ENCODE assay signal across 8 cellular contexts in genomic region chr19:34859823-34860736, GRCh38.
DNase-seq lines count a peak whose midpoint lies in the region; TF ChIP-seq lines count a peak whose summit lies in the region.
"Not testable (repeated sequence)": the region's sequence is repeated elsewhere in the genome, so short reads cannot be mapped to it uniquely, and the experiment has no call there.

No MANE protein-coding gene starts in this region.

- H3K79me2 ChIP-seq in SU-DHL-6 (ENCODE audit: insufficient read depth, low read length), result not testable (repeated sequence)

- H3K36me3 ChIP-seq in CD4-positive, alpha-beta memory T cell (ENCODE audit: insufficient read depth, low read length); SU-DHL-6 (ENCODE audit: low read length): not testable (repeated sequence)

- peaks cover 27 to 53% (median 38%) of the 10 kb centered on the region in 4 donors for H3K4me1 Mint-ChIP-seq in CD4-positive, alpha-beta memory T cell
- H3K4me1 Mint-ChIP-seq in activated T-helper 2 cell treated with anti-CD3 and anti-CD28 coated beads, Interferon-gamma antibody, Interleukin-2, Interleukin-4, amounts not matched to agents 10 μg/mL and 5 μg/mL and 100 μg/mL, durations not matched to agents 14 hours and 24 hours and 36 hours (ENCODE audit: low read depth), result peaks cover 15% of the 10 kb centered on the region
- H3K4me1 Mint-ChIP-seq in dendritic cell treated with granulocyte-macrophage colony-stimulating factor and Interleukin-4, amounts not matched to agents 40 ng/mL and 50 ng/mL, for 4 days (ENCODE audit: low read depth), result not testable (repeated sequence)
- H3K4me1 Mint-ChIP-seq in nephron progenitor cell, result peaks cover 14% of the 10 kb centered on the region
- H3K4me1 Mint-ChIP-seq in stimulated activated naive CD8-positive, alpha-beta T cell treated with anti-CD3 and anti-CD28 coated beads, Interleukin-15, Interleukin-2, amounts not matched to agents 100 ng/mL and 50 ng/mL, for 24 hours (ENCODE audit: low read depth), result peaks cover 38% of the 10 kb centered on the region

- H3K4me3 Mint-ChIP-seq in CD4-positive, alpha-beta memory T cell, result peak overlapping the region; percentile 95 to 100 (median 99)
- H3K4me3 Mint-ChIP-seq in activated T-helper 2 cell treated with anti-CD3 and anti-CD28 coated beads, Interferon-gamma antibody, Interleukin-2, Interleukin-4, amounts not matched to agents 10 μg/mL and 5 μg/mL and 100 μg/mL, durations not matched to agents 14 hours and 24 hours and 36 hours (ENCODE audit: low read depth), result peak overlapping the region; percentile 91
- H3K4me3 Mint-ChIP-seq in dendritic cell treated with granulocyte-macrophage colony-stimulating factor and Interleukin-4, amounts not matched to agents 40 ng/mL and 50 ng/mL, for 4 days, result peak overlapping the region; percentile 44
- H3K4me3 Mint-ChIP-seq in nephron progenitor cell, result peak overlapping the region; percentile 93
- peak overlapping the region; percentile 99 for H3K4me3 Mint-ChIP-seq in stimulated activated naive CD8-positive, alpha-beta T cell treated with anti-CD3 and anti-CD28 coated beads, Interleukin-15, Interleukin-2, amounts not matched to agents 100 ng/mL and 50 ng/mL, for 24 hours

- H3F3A ChIP-seq in SU-DHL-6 (ENCODE audit: insufficient read depth), result not testable (repeated sequence)

- H3K36me3 Mint-ChIP-seq in CD4-positive, alpha-beta memory T cell, result peaks cover 34 to 38% of the 10 kb centered on the region in 2 donors
- peaks cover 13% of the 10 kb centered on the region for H3K36me3 Mint-ChIP-seq in activated T-helper 2 cell treated with anti-CD3 and anti-CD28 coated beads, Interferon-gamma antibody, Interleukin-2, Interleukin-4, amounts not matched to agents 10 μg/mL and 5 μg/mL and 100 μg/mL, durations not matched to agents 14 hours and 24 hours and 36 hours (ENCODE audit: low read depth)
- H3K36me3 Mint-ChIP-seq in dendritic cell treated with granulocyte-macrophage colony-stimulating factor and Interleukin-4, amounts not matched to agents 40 ng/mL and 50 ng/mL, for 4 days (ENCODE audit: low read depth); stimulated activated naive CD8-positive, alpha-beta T cell treated with anti-CD3 and anti-CD28 coated beads, Interleukin-15, Interleukin-2, amounts not matched to agents 100 ng/mL and 50 ng/mL, for 24 hours (ENCODE audit: low read depth): not testable (repeated sequence)
- peaks cover 43% of the 10 kb centered on the region for H3K36me3 Mint-ChIP-seq in nephron progenitor cell (ENCODE audit: low read depth)

- CTCF ChIA-PET in CD4-positive, alpha-beta memory T cell (lab: Charles Lee; ENCODE audit: partially characterized antibody), result interaction anchor here (2.9 kb wide), 1 partner anchor 21 kb away, joined by 9 read pairs; no protein-coding TSS in a partner anchor

- DNase-seq in CD4-positive, alpha-beta memory T cell, result peak; percentile 38 to 63 (median 51)
- not testable (repeated sequence) for DNase-seq in Jurkat, Clone E6-1 (ENCODE audit: low read depth, low spot score); activated T-helper 2 cell treated with anti-CD3 and anti-CD28 coated beads, Interferon-gamma antibody, Interleukin-2, Interleukin-4, amounts not matched to agents 10 μg/mL and 5 μg/mL and 100 μg/mL, durations not matched to agents 14 hours and 24 hours and 36 hours (ENCODE audit: low spot score); nephron progenitor cell

- H3K4me1 ChIP-seq in CD4-positive, alpha-beta memory T cell (ENCODE audit: insufficient read depth, low read length), result peaks cover 30% of the 10 kb centered on the region

- not testable (repeated sequence) for H3K27me3 Mint-ChIP-seq in CD4-positive, alpha-beta memory T cell; activated T-helper 2 cell treated with anti-CD3 and anti-CD28 coated beads, Interferon-gamma antibody, Interleukin-2, Interleukin-4, amounts not matched to agents 10 μg/mL and 5 μg/mL and 100 μg/mL, durations not matched to agents 14 hours and 24 hours and 36 hours (ENCODE audit: low read depth); dendritic cell treated with granulocyte-macrophage colony-stimulating factor and Interleukin-4, amounts not matched to agents 40 ng/mL and 50 ng/mL, for 4 days; nephron progenitor cell (ENCODE audit: low read depth, poor library complexity); stimulated activated naive CD8-positive, alpha-beta T cell treated with anti-CD3 and anti-CD28 coated beads, Interleukin-15, Interleukin-2, amounts not matched to agents 100 ng/mL and 50 ng/mL, for 24 hours

- not testable (repeated sequence) for H3K9me2 ChIP-seq in SU-DHL-6 (replicated peaks; ENCODE audit: insufficient read depth, low read length)

- H3K27me3 ChIP-seq in CD4-positive, alpha-beta memory T cell (ENCODE audit: insufficient read depth, low read length); SU-DHL-6 (ENCODE audit: low read length): not testable (repeated sequence)

- not testable (repeated sequence) for H3K9me3 ChIP-seq in CD4-positive, alpha-beta memory T cell (ENCODE audit: control insufficient read depth in 1 of 2, low read length in 2 of 2); SU-DHL-6 (ENCODE audit: insufficient read depth, low read length)

- peak overlapping the region; percentile 41 to 47 for H3K4me3 ChIP-seq in CD4-positive, alpha-beta memory T cell (ENCODE audit: low read length in 2 of 2)
- peak overlapping the region; percentile 48 for H3K4me3 ChIP-seq in Jurkat, Clone E6-1 (ENCODE audit: low read length)
- H3K4me3 ChIP-seq in SU-DHL-6 (ENCODE audit: insufficient read depth, low read length, poor library complexity, severe bottlenecking), result peak overlapping the region; percentile 29
- H3K4me3 ChIP-seq in iPS-11a (ENCODE audit: low read depth, low read length), result peak overlapping the region; percentile 50

- not testable (repeated sequence) for H3K9ac ChIP-seq in SU-DHL-6 (ENCODE audit: low read length)

- not testable (repeated sequence) for H4K20me1 ChIP-seq in SU-DHL-6 (ENCODE audit: low read depth, low read length)

- H3K27ac ChIP-seq in CD4-positive, alpha-beta memory T cell (ENCODE audit: low read depth, low read length), result peak overlapping the region; percentile 41
- H3K27ac ChIP-seq in SU-DHL-6 (ENCODE audit: low read depth, low read length), result not testable (repeated sequence)

- intact Hi-C loops in CD4-positive, alpha-beta memory T cell (cut with micrococcal nuclease), result loop anchor here (5.0 kb wide), 1 partner anchor 67 kb away; the partner anchor contains the start of gene ZNF30
- intact Hi-C loops in activated T-helper 2 cell treated with anti-CD3 and anti-CD28 coated beads, Interferon-gamma antibody, Interleukin-2, Interleukin-4, amounts not matched to agents 10 μg/mL and 5 μg/mL and 100 μg/mL, durations not matched to agents 14 hours and 24 hours and 36 hours (cut with micrococcal nuclease); dendritic cell treated with granulocyte-macrophage colony-stimulating factor and Interleukin-4, amounts not matched to agents 40 ng/mL and 50 ng/mL, for 4 days (cut with micrococcal nuclease): not testable (repeated sequence)

- peaks cover 0 to 14% (median 8%) of the 10 kb centered on the region in 8 donors for H3K9me3 Mint-ChIP-seq in CD4-positive, alpha-beta memory T cell
- H3K9me3 Mint-ChIP-seq in activated T-helper 2 cell treated with anti-CD3 and anti-CD28 coated beads, Interferon-gamma antibody, Interleukin-2, Interleukin-4, amounts not matched to agents 10 μg/mL and 5 μg/mL and 100 μg/mL, durations not matched to agents 14 hours and 24 hours and 36 hours, result peaks cover 20% of the 10 kb centered on the region
- H3K9me3 Mint-ChIP-seq in dendritic cell treated with granulocyte-macrophage colony-stimulating factor and Interleukin-4, amounts not matched to agents 40 ng/mL and 50 ng/mL, for 4 days, result peaks cover 24% of the 10 kb centered on the region
- peaks cover 59% of the 10 kb centered on the region for H3K9me3 Mint-ChIP-seq in nephron progenitor cell
- H3K9me3 Mint-ChIP-seq in stimulated activated naive CD8-positive, alpha-beta T cell treated with anti-CD3 and anti-CD28 coated beads, Interleukin-15, Interleukin-2, amounts not matched to agents 100 ng/mL and 50 ng/mL, for 24 hours, result not testable (repeated sequence)

- H3K4me2 ChIP-seq in SU-DHL-6 (ENCODE audit: low read depth, low read length, poor library complexity, severe bottlenecking), result peak overlapping the region; percentile 50

- not testable (repeated sequence) for TF ChIP-seq CTCF in SU-DHL-6 (IDR thresholded peaks at IDR 0.05; ENCODE audit: insufficient read depth, low read length, poor library complexity, severe bottlenecking); nephron progenitor cell (IDR thresholded peaks at IDR 0.05)

- peak overlapping the region; percentile 68 to 99 (median 97) for H3K27ac Mint-ChIP-seq in CD4-positive, alpha-beta memory T cell
- H3K27ac Mint-ChIP-seq in activated T-helper 2 cell treated with anti-CD3 and anti-CD28 coated beads, Interferon-gamma antibody, Interleukin-2, Interleukin-4, amounts not matched to agents 10 μg/mL and 5 μg/mL and 100 μg/mL, durations not matched to agents 14 hours and 24 hours and 36 hours, result peak overlapping the region; percentile 69
- not testable (repeated sequence) for H3K27ac Mint-ChIP-seq in dendritic cell treated with granulocyte-macrophage colony-stimulating factor and Interleukin-4, amounts not matched to agents 40 ng/mL and 50 ng/mL, for 4 days; nephron progenitor cell
- H3K27ac Mint-ChIP-seq in stimulated activated naive CD8-positive, alpha-beta T cell treated with anti-CD3 and anti-CD28 coated beads, Interleukin-15, Interleukin-2, amounts not matched to agents 100 ng/mL and 50 ng/mL, for 24 hours, result peak overlapping the region; percentile 95

- not testable (repeated sequence) for H2AFZ ChIP-seq in SU-DHL-6 (ENCODE audit: low read depth, low read length, severe bottlenecking)

- POLR2A ChIA-PET in CD4-positive, alpha-beta memory T cell (lab: Charles Lee; ENCODE audit: partially characterized antibody), result interaction anchor here (0.9 to 2.1 kb wide), 9 partner anchors 19 to 183 kb away, joined by 3 to 9 read pairs (median 3); partner anchors contain the start of genes GRAMD1A, ZNF181, ZNF30 and ZNF302

Comparison
In these comparisons a context has a peak if more than half of its experiments do, and no peak if none do; other contexts are left out.
1. H3K4me3 Mint-ChIP-seq: peak in every context shown above with its lines; median percentile 99 in CD4-positive, alpha-beta memory T cell; 99 in stimulated activated naive CD8-positive, alpha-beta T cell treated with anti-CD3 and anti-CD28 coated beads, Interleukin-15, Interleukin-2, amounts not matched to agents 100 ng/mL and 50 ng/mL, for 24 hours; 93 in nephron progenitor cell; 91 in activated T-helper 2 cell treated with anti-CD3 and anti-CD28 coated beads, Interferon-gamma antibody, Interleukin-2, Interleukin-4, amounts not matched to agents 10 μg/mL and 5 μg/mL and 100 μg/mL, durations not matched to agents 14 hours and 24 hours and 36 hours; 44 in dendritic cell treated with granulocyte-macrophage colony-stimulating factor and Interleukin-4, amounts not matched to agents 40 ng/mL and 50 ng/mL, for 4 days.